Comparison of ENCODE assay signal across 16 cellular contexts in genomic region chr9:125537442-125538091, GRCh38.
DNase-seq lines count a peak whose midpoint lies in the region; FAIRE-seq and TF ChIP-seq lines count a peak whose summit lies in the region.
"Had no signal": no experiment of that assay in that cellular context is flagged by ENCODE, and none has a peak within 500 bp of the region (broad histone marks: within the 10 kb centered on the region; RNA-seq: fewer than 3 reads in every experiment).

No MANE protein-coding gene starts in this region.

- TF ChIP-seq CTCF in HFFc6 (IDR thresholded peaks at IDR 0.05) (no peak), adrenal gland (IDR thresholded peaks at IDR 0.05) (no peak), kidney (IDR thresholded peaks at IDR 0.05; ENCODE audit: borderline replicate concordance, extremely low read depth, insufficient read depth) (no peak), stomach (IDR thresholded peaks at IDR 0.05) (no peak)

- H3K4me3 Mint-ChIP-seq in HFFc6: peak overlapping the region; percentile 79
- H3K4me3 Mint-ChIP-seq in activated T-helper 1 cell treated with anti-CD3 and anti-CD28 coated beads, Interleukin-12 subunit alpha, Interleukin-12 subunit beta, Interleukin-2, Interleukin-4 antibody, amounts not matched to agents 30 ng/mL and 10 ng/mL and 1 ng/mL, durations not matched to agents 14 hours and 24 hours and 36 hours: no peak overlapping the region

- H3K4me3 ChIP-seq in adrenal gland (no peak overlapping the region), kidney (ENCODE audit: low read length in 2 of 2) (no peak overlapping the region), stomach (no peak overlapping the region)
- H3K4me3 ChIP-seq: HAP-1, MG63 had no signal

- H3K36me3 ChIP-seq in adrenal gland (replicated peaks in 1 of 2) (no peaks in the 10 kb centered on the region), kidney (ENCODE audit: control insufficient read depth in 1 of 2, insufficient read depth in 2 of 2, low read length in 2 of 2) (no peaks in the 10 kb centered on the region), stomach (peaks cover 0 to 6% (median 0%) of the 10 kb centered on the region in 4 donors)
- H3K36me3 ChIP-seq: HAP-1, MG63 had no signal

- no peaks in the 10 kb centered on the region for H3K9me3 Mint-ChIP-seq in HFFc6
- H3K9me3 Mint-ChIP-seq in activated T-helper 1 cell treated with anti-CD3 and anti-CD28 coated beads, Interleukin-12 subunit alpha, Interleukin-12 subunit beta, Interleukin-2, Interleukin-4 antibody, amounts not matched to agents 30 ng/mL and 10 ng/mL and 1 ng/mL, durations not matched to agents 14 hours and 24 hours and 36 hours: no peaks in the 10 kb centered on the region

- no peak for FAIRE-seq in kidney (lab: Jason Lieb, UNC)

- no peak overlapping the region for H3K9ac ChIP-seq in kidney (ENCODE audit: low read length in 2 of 2)

- intact Hi-C loops in adrenal gland (cut with DNase I) (no loop called here), kidney (cut with DNase I) (no loop called here), stomach (cut with DNase I; ENCODE audit: low total_unique reads) (no loop called here)
- intact Hi-C loops in activated T-helper 1 cell treated with anti-CD3 and anti-CD28 coated beads, Interleukin-12 subunit alpha, Interleukin-12 subunit beta, Interleukin-2, Interleukin-4 antibody, amounts not matched to agents 30 ng/mL and 10 ng/mL and 1 ng/mL, durations not matched to agents 14 hours and 24 hours and 36 hours (cut with micrococcal nuclease): no loop called here

- H3K4me1 ChIP-seq in adrenal gland (replicated peaks in 1 of 2) (peaks cover 30 to 56% of the 10 kb centered on the region in 2 donors), kidney (ENCODE audit: control insufficient read depth in 1 of 2, insufficient read depth in 1 of 2, low read depth in 1 of 2, low read length in 2 of 2) (peaks cover 11 to 21% of the 10 kb centered on the region in 2 donors), stomach (peaks cover 37 to 85% (median 55%) of the 10 kb centered on the region in 4 donors)

- DNase-seq in HFFc6: no peak
- DNase-seq in adrenal gland: peak in 1 of 7 donors; percentile 21
- no peak for DNase-seq in kidney
- no peak for DNase-seq in stomach
- DNase-seq in NCI-H1105 treated with DMSO at 0.1 percent for 48 hours (lab: John Stamatoyannopoulos, UW): no peak
- no peak for DNase-seq in activated T-helper 1 cell treated with anti-CD3 and anti-CD28 coated beads, Interleukin-12 subunit alpha, Interleukin-12 subunit beta, Interleukin-2, Interleukin-4 antibody, amounts not matched to agents 30 ng/mL and 10 ng/mL and 1 ng/mL, durations not matched to agents 14 hours and 24 hours and 36 hours (ENCODE audit: low spot score)
- DNase-seq in AG08395 (ENCODE audit: low spot score): no peak
- DNase-seq: activated naive CD4-positive, alpha-beta T cell treated with Interleukin-2 at 50 U/mL for 16 hours; cerebellar nuclear complex; GF-D8; stimulated activated CD4-positive, alpha-beta T cell treated with anti-CD3 and anti-CD28 coated beads, Interleukin-4, amount 100 ng/mL, for 1 hour; stimulated activated naive CD4-positive, alpha-beta T cell; T-helper 9 cell had no signal

- H3K27me3 Mint-ChIP-seq in HFFc6 (ENCODE audit: insufficient read depth): no peaks in the 10 kb centered on the region; the same call in 1 of the 2 replicates
- no peaks in the 10 kb centered on the region for H3K27me3 Mint-ChIP-seq in activated T-helper 1 cell treated with anti-CD3 and anti-CD28 coated beads, Interleukin-12 subunit alpha, Interleukin-12 subunit beta, Interleukin-2, Interleukin-4 antibody, amounts not matched to agents 30 ng/mL and 10 ng/mL and 1 ng/mL, durations not matched to agents 14 hours and 24 hours and 36 hours (ENCODE audit: insufficient read depth)

- H3K36me3 Mint-ChIP-seq in HFFc6 (ENCODE audit: low read depth): peaks cover 25% of the 10 kb centered on the region
- H3K36me3 Mint-ChIP-seq in activated T-helper 1 cell treated with anti-CD3 and anti-CD28 coated beads, Interleukin-12 subunit alpha, Interleukin-12 subunit beta, Interleukin-2, Interleukin-4 antibody, amounts not matched to agents 30 ng/mL and 10 ng/mL and 1 ng/mL, durations not matched to agents 14 hours and 24 hours and 36 hours (ENCODE audit: low read depth): peaks cover 13% of the 10 kb centered on the region

- TF ChIP-seq POLR2A in adrenal gland (IDR thresholded peaks at IDR 0.05): no peak
- TF ChIP-seq POLR2A in stomach (IDR thresholded peaks at IDR 0.05): no peak

- no peak for TF ChIP-seq EP300 in stomach (IDR thresholded peaks at IDR 0.05)

- WGBS in adrenal gland, 4 donors: 56 to 70% (median 61%) methylated on average over 2 of the region's 2 CpGs
- WGBS in stomach, 5 donors: 81 to 95% (median 89%) methylated on average over 2 of the region's 2 CpGs

- peak overlapping the region; percentile 27 to 75 (median 60) for H3K27ac ChIP-seq in adrenal gland
- peak overlapping the region; percentile 42 to 52 for H3K27ac ChIP-seq in kidney (ENCODE audit: low read depth in 2 of 2, low read length in 2 of 2)
- peak overlapping the region; percentile 54 to 74 (median 69) for H3K27ac ChIP-seq in stomach
- H3K27ac ChIP-seq: HL-60 had no signal

- H3K4me1 Mint-ChIP-seq in HFFc6 (ENCODE audit: low read depth): peaks cover 23% of the 10 kb centered on the region
- H3K4me1 Mint-ChIP-seq in activated T-helper 1 cell treated with anti-CD3 and anti-CD28 coated beads, Interleukin-12 subunit alpha, Interleukin-12 subunit beta, Interleukin-2, Interleukin-4 antibody, amounts not matched to agents 30 ng/mL and 10 ng/mL and 1 ng/mL, durations not matched to agents 14 hours and 24 hours and 36 hours (ENCODE audit: low read depth): no peaks in the 10 kb centered on the region

- H3K27ac Mint-ChIP-seq in HFFc6: peak overlapping the region; percentile 87
- H3K27ac Mint-ChIP-seq in activated T-helper 1 cell treated with anti-CD3 and anti-CD28 coated beads, Interleukin-12 subunit alpha, Interleukin-12 subunit beta, Interleukin-2, Interleukin-4 antibody, amounts not matched to agents 30 ng/mL and 10 ng/mL and 1 ng/mL, durations not matched to agents 14 hours and 24 hours and 36 hours: no peak overlapping the region

- H3K9me3 ChIP-seq in adrenal gland (replicated peaks in 1 of 3): no peaks in the 10 kb centered on the region
- H3K9me3 ChIP-seq in kidney (ENCODE audit: control insufficient read depth in 1 of 2, low read length in 2 of 2): no peaks in the 10 kb centered on the region
- no peaks in the 10 kb centered on the region for H3K9me3 ChIP-seq in stomach
- H3K9me3 ChIP-seq: HAP-1, MG63 had no signal

- H3K27me3 ChIP-seq in adrenal gland: no peaks in the 10 kb centered on the region
- H3K27me3 ChIP-seq in stomach: no peaks in the 10 kb centered on the region
- H3K27me3 ChIP-seq: MG63 had no signal
